Comparison of ENCODE assay signal across 19 cellular contexts in genomic region chr9:92247981-92248380, GRCh38.
"Had no signal": no experiment of that assay in that cellular context is flagged by ENCODE, and none has a peak within 500 bp of the region (broad histone marks: within the 10 kb centered on the region; RNA-seq: fewer than 3 reads in every experiment).

No MANE protein-coding gene starts in this region.

- H3K4me3 ChIP-seq: ascending aorta, cardiac muscle cell, gastroesophageal sphincter, left ventricle myocardium inferior, psoas muscle, testis, upper lobe of right lung had no signal

- FAIRE-seq: colon had no signal

- ATAC-seq: activated CD8-positive, alpha-beta T cell treated with anti-CD3 and anti-CD28 coated beads for 36 hours; activated T-cell treated with anti-CD3 and anti-CD28 coated beads, Interleukin-2, amount 50 U/mL, for 72 hours; gastroesophageal sphincter; psoas muscle; upper lobe of right lung had no signal

- H3K4me1 ChIP-seq: ascending aorta, gastroesophageal sphincter, left ventricle myocardium inferior, psoas muscle, upper lobe of right lung had no signal

- DNase-seq: activated CD4-positive, alpha-beta T cell treated with anti-CD3 and anti-CD28 coated beads for 1 hour; activated CD8-positive, alpha-beta memory T cell treated with anti-CD3 and anti-CD28 coated beads, Interleukin-2, amount 50 U/mL, for 4 hours; activated CD8-positive, alpha-beta T cell treated with anti-CD3 and anti-CD28 coated beads for 36 hours; activated gamma-delta T cell treated with Interleukin-2 at 50 U/mL for 16 hours; activated T-cell treated with anti-CD3 and anti-CD28 coated beads, Interleukin-2, amount 50 U/mL, for 72 hours; hippocampal formation; left ventricle myocardium inferior; mesendoderm; nephron progenitor cell; psoas muscle; stimulated activated CD4-positive, alpha-beta T cell treated with anti-CD3 and anti-CD28 coated beads, Interleukin-4, amount 100 ng/mL, for 1 hour; stimulated activated CD8-positive, alpha-beta memory T cell treated with anti-CD3 and anti-CD28 coated beads, Interleukin-4, amount 100 ng/mL, for 48 hours; T1000; upper lobe of right lung had no signal

- H3K9me3 ChIP-seq: ascending aorta, gastroesophageal sphincter, left ventricle myocardium inferior, psoas muscle, testis, upper lobe of right lung had no signal

- H3K27ac ChIP-seq: ascending aorta, cardiac muscle cell, gastroesophageal sphincter, left ventricle myocardium inferior, psoas muscle, upper lobe of right lung had no signal

- H3K27me3 ChIP-seq: ascending aorta, cardiac muscle cell, gastroesophageal sphincter, testis, upper lobe of right lung had no signal
